In genomic region chr10:63105811-63106755, GRCh38 we compare ENCODE assay signal across 1 cellular context.
TF ChIP-seq lines count a peak whose summit lies in the region.

No MANE protein-coding gene starts in this region.

TF ChIP-seq in GM23338, 12 proteins besides CTCF, POLR2A, EP300 and RAD21 (continued from another document):
- TF ChIP-seq ZNF462 (CRISPR knock-in tag; IDR thresholded peaks at IDR 0.05) = no peak
- no peak for TF ChIP-seq REST (IDR thresholded peaks at IDR 0.05; ENCODE audit: unreplicated experiment)
- no peak for TF ChIP-seq EZH2phosphoT487 (IDR thresholded peaks at IDR 0.05; ENCODE audit: unreplicated experiment)
- no peak for TF ChIP-seq NANOG (IDR thresholded peaks at IDR 0.05; ENCODE audit: borderline replicate concordance)
- no peak for TF ChIP-seq ETS1 (IDR thresholded peaks at IDR 0.05)
- no peak for TF ChIP-seq POLR2AphosphoS5 (IDR thresholded peaks at IDR 0.05; ENCODE audit: low read depth)
